Comparison of ENCODE assay signal across 6 cellular contexts in the genomic region with DNA sequence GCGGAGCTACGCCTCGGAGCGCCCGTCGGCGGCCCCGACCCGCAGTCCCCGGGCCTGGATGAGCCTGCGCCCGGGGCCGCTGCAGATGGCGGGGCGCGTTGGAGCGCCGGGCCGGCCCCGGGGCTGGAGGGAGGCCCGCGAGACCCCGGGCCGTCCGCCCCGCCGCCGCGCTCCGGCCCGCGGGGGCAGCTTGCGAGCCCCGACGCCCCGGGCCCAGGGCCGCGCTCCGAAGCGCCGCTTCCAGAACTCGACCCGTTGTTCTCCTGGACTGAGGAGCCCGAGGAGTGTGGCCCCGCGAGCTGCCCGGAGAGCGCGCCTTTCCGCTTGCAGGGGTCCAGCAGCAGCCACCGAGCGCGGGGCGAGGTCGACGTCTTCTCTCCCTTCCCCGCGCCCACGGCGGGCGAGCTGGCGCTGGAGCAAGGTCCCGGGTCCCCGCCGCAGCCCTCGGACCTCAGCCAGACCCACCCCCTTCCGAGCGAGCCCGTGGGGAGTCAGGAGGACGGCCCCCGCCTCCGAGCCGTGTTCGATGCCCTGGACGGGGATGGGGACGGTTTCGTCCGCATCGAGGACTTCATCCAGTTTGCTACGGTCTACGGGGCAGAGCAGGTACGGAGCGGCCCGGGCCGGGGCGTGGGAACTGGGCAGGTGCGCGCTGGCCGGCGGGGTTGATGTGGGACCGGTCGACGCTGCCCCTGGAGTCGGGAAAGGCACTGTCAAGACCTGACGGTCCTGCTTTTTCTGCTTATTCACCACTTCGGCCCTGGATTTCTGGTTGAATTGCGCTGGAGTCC. TPM values are rescaled to one million over a fixed set of nuclear protein-coding genes. Genes with fewer than 3 reads are reported as not detected.
DNase-seq lines count a peak whose midpoint lies in the region; ATAC-seq and TF ChIP-seq lines count a peak whose summit lies in the region.

No MANE protein-coding gene starts in this region.

- H3K27ac ChIP-seq in adrenal gland = peak overlapping the region in 2 of 5 donors; percentile 26 to 94
- H3K27ac ChIP-seq in muscle layer of duodenum (ENCODE audit: low read length) = no peak overlapping the region

- WGBS in adrenal gland, 4 donors = 0 to 5% (median 0%) methylated on average over 4 to 95 of the region's 97 CpGs

- intact Hi-C loops in adrenal gland (cut with DNase I) = no loop called here

- H3K4me3 ChIP-seq in adrenal gland (peak overlapping the region; percentile 23 to 76 (median 56)), muscle layer of duodenum (ENCODE audit: low read depth in 1 of 2, low read length in 2 of 2) (peak overlapping the region; percentile 55 to 82)

- in situ Hi-C loops in ACHN (cut with HindIII; ENCODE audit: low pct_ligation_motif_present, low pct_unique_long_range_greater_than_20kb, low sequenced_read_pairs) = no loop called here

- CTCF ChIA-PET in HEK293T (lab: Yijun Ruan, JAX) = interaction anchor here (1.3 kb wide), 1 partner anchor 61 kb away, joined by 3 read pairs; no protein-coding TSS in a partner anchor

- no peak for TF ChIP-seq CTCF in adrenal gland (IDR thresholded peaks at IDR 0.05)

- H3K9me3 ChIP-seq in adrenal gland (replicated peaks in 1 of 3) (no peaks in the 10 kb centered on the region), muscle layer of duodenum (ENCODE audit: control insufficient read depth in 1 of 2, low read length in 2 of 2) (no peaks in the 10 kb centered on the region)

- POLR2A ChIA-PET in HEK293T (lab: Yijun Ruan, JAX) = interaction anchor here (0.9 to 1.4 kb wide), 4 partner anchors 25 to 76 kb away, joined by 3 to 6 read pairs (median 4); a partner anchor contains a TSS

- TF ChIP-seq POLR2A in adrenal gland (IDR thresholded peaks at IDR 0.05) = peak in 1 of 2 donors; percentile 6

- DNase-seq in ACHN (peak; percentile 19), HEK293T (ENCODE audit: extremely low spot score) (no peak), adrenal gland (peak in 5 of 7 donors; percentile 21 to 42 (median 32)), putamen (ENCODE audit: low spot score) (no peak)

- H3K4me1 ChIP-seq in adrenal gland (replicated peaks in 1 of 2) (peaks cover 24 to 47% of the 10 kb centered on the region in 2 donors), muscle layer of duodenum (ENCODE audit: control insufficient read depth in 1 of 2, insufficient read depth in 2 of 2, low read length in 2 of 2) (peaks cover 0 to 23% of the 10 kb centered on the region in 2 donors)

- ATAC-seq in HG02678 (IDR thresholded peaks at IDR 0.05; ENCODE audit: unreplicated experiment) = no peak

- H3K27me3 ChIP-seq in adrenal gland (no peaks in the 10 kb centered on the region), muscle layer of duodenum (ENCODE audit: low read depth, low read length) (no peaks in the 10 kb centered on the region)

- no peaks in the 10 kb centered on the region for H3K36me3 ChIP-seq in adrenal gland (replicated peaks in 1 of 2)
- no peaks in the 10 kb centered on the region for H3K36me3 ChIP-seq in muscle layer of duodenum (ENCODE audit: control insufficient read depth in 1 of 2, insufficient read depth in 2 of 2, low read length in 2 of 2)

TF ChIP-seq in HEK293T, 16 proteins besides CTCF, POLR2A, EP300 and RAD21:
- no peak for TF ChIP-seq ZNF384 (IDR thresholded peaks at IDR 0.05)
- peak; percentile 16; the same call in 1 of the 2 replicates for TF ChIP-seq L3MBTL2 (conservative IDR thresholded peaks at IDR 0.05)
- no peak for TF ChIP-seq LEF1 (IDR thresholded peaks at IDR 0.05; ENCODE audit: borderline replicate concordance)
- no peak for TF ChIP-seq BHLHE40 (IDR thresholded peaks at IDR 0.05; ENCODE audit: borderline replicate concordance)
- no peak for TF ChIP-seq TARDBP (IDR thresholded peaks at IDR 0.05)
- no peak for TF ChIP-seq SP1 (IDR thresholded peaks at IDR 0.05)
- no peak for TF ChIP-seq HDGF (IDR thresholded peaks at IDR 0.05; ENCODE audit: borderline replicate concordance)
- 0 out of 2 replicates have a peak, but pooled peaks have one; percentile 25 for TF ChIP-seq CTBP1 (IDR thresholded peaks at IDR 0.05; ENCODE audit: borderline replicate concordance)
- TF ChIP-seq NFRKB (IDR thresholded peaks at IDR 0.05) = no peak
- TF ChIP-seq ARNT (IDR thresholded peaks at IDR 0.05) = no peak
TF ChIP-seq in HEK293T: peak in this region for 2.

RNA-seq across cellular contexts. Expression of a gene that starts 0.9 kb away (rescaled TPM):
- total RNA-seq in adrenal gland = 10 to 100 TPM; 28.1 to 53.0 (median 40.8) TPM
- 10 to 100 TPM; 12.7 to 63.4 (median 44.2) TPM for polyA plus RNA-seq in adrenal gland

RNA-seq across cellular contexts. Expression of a gene that starts 24.6 kb away (rescaled TPM):
- total RNA-seq in adrenal gland = 10 to 100 TPM; 29.6 to 65.5 (median 41.7) TPM
- polyA plus RNA-seq in adrenal gland = 100 to 1,000 TPM in 2 of 3 donors, 1 to 10 TPM in 1; 5.9 to 143 (median 105) TPM

RNA-seq across cellular contexts. Expression of a gene that starts 29.3 kb away (rescaled TPM):
- 100 to 1,000 TPM; 127 to 214 (median 157) TPM for total RNA-seq in adrenal gland
- 100 to 1,000 TPM in 2 of 3 donors, 10 to 100 TPM in 1; 67.8 to 492 (median 347) TPM for polyA plus RNA-seq in adrenal gland

RNA-seq across cellular contexts. Expression of a gene that starts 44.5 kb away (rescaled TPM):
- total RNA-seq in adrenal gland = 10 to 100 TPM; 31.7 to 66.7 (median 47.5) TPM
- 10 to 100 TPM; 18.2 to 55.5 (median 39.0) TPM for polyA plus RNA-seq in adrenal gland

RNA-seq across cellular contexts. Expression of a gene that starts 56.0 kb away (rescaled TPM):
- 100 to 1,000 TPM in 3 of 8 donors, 10 to 100 TPM in 5; 65.2 to 132 (median 81.4) TPM for total RNA-seq in adrenal gland
- polyA plus RNA-seq in adrenal gland = 100 to 1,000 TPM in 2 of 3 donors, 10 to 100 TPM in 1; 42.9 to 155 (median 123) TPM

Comparison
In these comparisons a context has a peak if more than half of its experiments do, and no peak if none do; other contexts are left out.
1. DNase-seq: peak in ACHN (single experiment) and adrenal gland (5 of 7); none in HEK293T (single experiment) and putamen (single experiment).